ENCODE assay signal across 33 cellular contexts in genomic region chr3:23566499-23566898, GRCh38.
A peak's percentile ranks its signal among the peaks of the same experiment; 100 is the strongest.
DNase-seq lines count a peak whose midpoint lies in the region; ATAC-seq and TF ChIP-seq lines count a peak whose summit lies in the region.
"Had no signal": no experiment of that assay in that cellular context is flagged by ENCODE, and none has a peak within 500 bp of the region (broad histone marks: within the 10 kb centered on the region; RNA-seq: fewer than 3 reads in every experiment).

No MANE protein-coding gene starts in this region.

- intact Hi-C loops in heart left ventricle (cut with DNase I): no loop called here

- H2BK5ac ChIP-seq in neuronal stem cell (ENCODE audit: low read length): no peak overlapping the region

- no peaks in the 10 kb centered on the region for H3K27me3 ChIP-seq in neuronal stem cell (ENCODE audit: control insufficient read depth in 3 of 3, insufficient read depth in 3 of 3, low read depth in 1 of 3, low read length in 3 of 3)
- H3K27me3 ChIP-seq in heart left ventricle: no peaks in the 10 kb centered on the region

- no CpG with 5 or more reads among the region's 2 CpGs for WGBS in neuronal stem cell (ENCODE audit: extremely low coverage in 2 of 2, insufficient read length in 2 of 2, insufficient replicate concordance in 1 of 2), 2 donors
- WGBS in heart left ventricle, 4 donors: 90 to 93% (median 91%) methylated on average over 2 of the region's 2 CpGs

- no peak overlapping the region for H2AFZ ChIP-seq in neuronal stem cell (ENCODE audit: low read length)

- H3K23ac ChIP-seq in neuronal stem cell (ENCODE audit: low read depth, low read length, poor library complexity): no peak overlapping the region

- no peak for TF ChIP-seq POLR2A in heart left ventricle (IDR thresholded peaks at IDR 0.05)

- no peak overlapping the region for H3K9ac ChIP-seq in neuronal stem cell (ENCODE audit: low read depth, low read length, poor library complexity)

- H2BK15ac ChIP-seq in neuronal stem cell (ENCODE audit: low read length): no peak overlapping the region

- H3K4me1 ChIP-seq in neuronal stem cell (ENCODE audit: control insufficient read depth in 2 of 2, insufficient read depth in 1 of 2, low read depth in 1 of 2, low read length in 2 of 2) (peaks cover 10% of the 10 kb centered on the region in 2 donors), heart left ventricle (peaks cover 0 to 14% (median 8%) of the 10 kb centered on the region in 12 donors)

- H3K4me3 ChIP-seq in neuronal stem cell (ENCODE audit: low read length in 2 of 2): no peak overlapping the region
- H3K4me3 ChIP-seq in heart left ventricle: no peak overlapping the region
- H3K4me3 ChIP-seq: lung had no signal

- no peaks in the 10 kb centered on the region for H3K79me1 ChIP-seq in neuronal stem cell (ENCODE audit: low read depth, low read length)

- H3K4ac ChIP-seq in neuronal stem cell (ENCODE audit: low read length): no peak overlapping the region

- H2BK12ac ChIP-seq in neuronal stem cell (ENCODE audit: low read length): no peak overlapping the region

- H3K27ac ChIP-seq in neuronal stem cell (replicated peaks; ENCODE audit: low read length) (peak overlapping the region; percentile 85), heart left ventricle (no peak overlapping the region)

- H2BK120ac ChIP-seq in neuronal stem cell (ENCODE audit: low read depth, low read length): no peak overlapping the region

- no peak overlapping the region for H2AK5ac ChIP-seq in neuronal stem cell (ENCODE audit: low read depth, low read length)

- H3K14ac ChIP-seq in neuronal stem cell (ENCODE audit: low read length): no peak overlapping the region

- H3K9me3 ChIP-seq in neuronal stem cell (replicated peaks in 1 of 2; ENCODE audit: control insufficient read depth in 2 of 2, insufficient read depth in 1 of 2, low read depth in 1 of 2, low read length in 2 of 2) (peaks cover 0 to 1% of the 10 kb centered on the region in 2 donors), heart left ventricle (no peaks in the 10 kb centered on the region)

- TF ChIP-seq CTCF in heart left ventricle (IDR thresholded peaks at IDR 0.05): no peak

- H3K4me2 ChIP-seq in neuronal stem cell (ENCODE audit: insufficient read depth, low read length, poor library complexity, severe bottlenecking): no peak overlapping the region

- no peak overlapping the region for H4K91ac ChIP-seq in neuronal stem cell (ENCODE audit: low read depth, low read length, poor library complexity)

- H4K8ac ChIP-seq in neuronal stem cell (ENCODE audit: low read depth, low read length): no peak overlapping the region

- no peak for DNase-seq in neuronal stem cell (ENCODE audit: low spot score)
- DNase-seq in ureter (ENCODE audit: low spot score): no peak
- DNase-seq in kidney glomerular epithelial cell (lab: John Stamatoyannopoulos, UW): no peak
- DNase-seq in NCI-H1048 (lab: John Stamatoyannopoulos, UW): no peak
- DNase-seq in heart left ventricle: no peak
- DNase-seq: activated CD4-positive, alpha-beta memory T cell treated with anti-CD3 and anti-CD28 coated beads for 36 hours; activated CD4-positive, alpha-beta T cell treated with anti-CD3 and anti-CD28 coated beads for 1 hour; activated naive CD4-positive, alpha-beta T cell; activated naive CD8-positive, alpha-beta T cell treated with anti-CD3 and anti-CD28 coated beads, Interleukin-2, amount 50 U/mL, for 24 hours; activated T-cell treated with anti-CD3 and anti-CD28 coated beads, Interleukin-2, amount 50 U/mL, for 72 hours; central memory CD4-positive, alpha-beta T cell; cortex of kidney; DMS 273 treated with DMSO at 0.1 percent for 48 hours; effector memory CD8-positive, alpha-beta T cell; GOT3; HFFc6; hypothalamus; KBM-7; left cardiac atrium; NCI-H1417; NCI-H2081; NCI-H2227 treated with DMSO at 0.1 percent for 48 hours; NCI-H526 treated with DMSO at 0.1 percent for 48 hours; SHP77 treated with DMSO at 0.1 percent for 48 hours; stimulated activated CD4-positive, alpha-beta T cell treated with anti-CD3 and anti-CD28 coated beads, Interleukin-15, amount 100 ng/mL, for 24 hours; substantia nigra; trophoblast cell had no signal

- H3K18ac ChIP-seq in neuronal stem cell (ENCODE audit: low read length): no peak overlapping the region

- ATAC-seq in GM18868 (IDR thresholded peaks at IDR 0.05; ENCODE audit: unreplicated experiment) (peak; percentile 50), HG02642 (IDR thresholded peaks at IDR 0.05; ENCODE audit: poor library complexity, unreplicated experiment) (peak; percentile 55), HG03469 (IDR thresholded peaks at IDR 0.05; ENCODE audit: unreplicated experiment) (peak; percentile 66), heart left ventricle (no peak)
- ATAC-seq: activated naive CD8-positive, alpha-beta T cell treated with anti-CD3 and anti-CD28 coated beads, Interleukin-2, amount 50 U/mL, for 24 hours; activated T-cell treated with anti-CD3 and anti-CD28 coated beads, Interleukin-2, amount 50 U/mL, for 72 hours; effector memory CD8-positive, alpha-beta T cell; left cardiac atrium; Panc1; stimulated activated effector memory CD8-positive, alpha-beta T cell treated with anti-CD3 and anti-CD28 coated beads, Interleukin-12 subunit alpha, Interleukin-12 subunit beta, amount 100 ng/mL, for 72 hours had no signal

- no peaks in the 10 kb centered on the region for H3K36me3 ChIP-seq in neuronal stem cell (replicated peaks in 1 of 2; ENCODE audit: control insufficient read depth in 2 of 2, insufficient read depth in 2 of 2, low read length in 2 of 2)
- H3K36me3 ChIP-seq in heart left ventricle: no peaks in the 10 kb centered on the region

Comparison
In these comparisons a context has a peak if more than half of its experiments do, and no peak if none do; other contexts are left out.
1. ATAC-seq: peak in GM18868 (single experiment), HG02642 (single experiment) and HG03469 (single experiment); none in heart left ventricle (0 of 4).